In the genomic region with DNA sequence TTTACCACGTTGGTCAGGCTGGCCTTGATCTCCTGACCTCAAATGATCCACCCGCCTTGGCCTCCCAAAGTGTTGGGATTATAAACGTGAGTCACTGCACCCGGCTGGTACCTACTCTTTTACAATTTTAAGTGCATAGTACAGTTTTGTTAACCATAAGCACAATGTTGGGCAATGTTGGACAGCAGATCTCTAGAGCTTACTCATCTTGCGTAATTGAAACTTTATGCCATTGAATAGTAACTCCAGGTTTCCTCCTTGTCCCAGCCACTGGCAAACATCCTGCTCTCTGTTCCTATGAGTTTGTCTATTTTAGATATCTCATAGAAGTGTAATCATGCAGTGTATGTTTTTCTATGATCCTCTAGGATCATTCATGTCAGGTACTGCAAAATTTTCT, we compare ENCODE assay signal across 1 cellular context.
TF ChIP-seq lines count a peak whose summit lies in the region.

No MANE protein-coding gene starts in this region.

TF ChIP-seq in HepG2, 621 proteins besides CTCF, POLR2A, EP300 and RAD21 (continued from another document and continues in another):
- TF ChIP-seq MBD4 (IDR thresholded peaks at IDR 0.05; ENCODE audit: borderline replicate concordance, low read length) (no peak), SMARCE1 (IDR thresholded peaks at IDR 0.05; ENCODE audit: borderline replicate concordance) (no peak), KMT2A (CRISPR knock-in tag; IDR thresholded peaks at IDR 0.05) (peak; percentile 42; the same call in 1 of the 2 replicates), ZBTB1 (CRISPR knock-in tag; IDR thresholded peaks at IDR 0.05; ENCODE audit: borderline replicate concordance) (no peak), ZNF891 (CRISPR knock-in tag; IDR thresholded peaks at IDR 0.05) (no peak), PLRG1 (conservative IDR thresholded peaks at IDR 0.05) (no peak), ZNF343 (CRISPR knock-in tag; IDR thresholded peaks at IDR 0.05) (no peak), ZNF598 (CRISPR knock-in tag; IDR thresholded peaks at IDR 0.05; ENCODE audit: borderline replicate concordance) (no peak), YEATS4 (CRISPR knock-in tag; IDR thresholded peaks at IDR 0.05; ENCODE audit: borderline replicate concordance) (peak; percentile 55; the same call in 1 of the 2 replicates), ZEB1 (IDR thresholded peaks at IDR 0.05; ENCODE audit: insufficient replicate concordance, low read depth) (peak; percentile 54), ATF1 (CRISPR knock-in tag; IDR thresholded peaks at IDR 0.05) (no peak), KAT7 (CRISPR knock-in tag; IDR thresholded peaks at IDR 0.05; ENCODE audit: borderline replicate concordance) (peak; percentile 83; the same call in 1 of the 2 replicates), NFE2 (CRISPR knock-in tag; IDR thresholded peaks at IDR 0.05) (no peak), ETV5 (CRISPR knock-in tag; IDR thresholded peaks at IDR 0.05; ENCODE audit: borderline replicate concordance) (peak; percentile 82; the same call in 1 of the 2 replicates), AKAP8 (CRISPR knock-in tag; IDR thresholded peaks at IDR 0.05) (no peak), PAWR (CRISPR knock-in tag; IDR thresholded peaks at IDR 0.05; ENCODE audit: borderline replicate concordance) (no peak), ZNF282 (IDR thresholded peaks at IDR 0.05; ENCODE audit: partially characterized antibody) (no peak), SNAPC2 (CRISPR knock-in tag; IDR thresholded peaks at IDR 0.05) (0 out of 2 replicates have a peak, but pooled peaks have one; percentile 51), ZNF549 (CRISPR knock-in tag; IDR thresholded peaks at IDR 0.05) (no peak), ZNF75D (CRISPR knock-in tag; IDR thresholded peaks at IDR 0.05; ENCODE audit: borderline replicate concordance) (no peak), ZNF577 (CRISPR knock-in tag; IDR thresholded peaks at IDR 0.05; ENCODE audit: borderline replicate concordance, low read depth) (no peak), SNAI1 (CRISPR knock-in tag; IDR thresholded peaks at IDR 0.05; ENCODE audit: borderline replicate concordance) (peak; percentile 44; the same call in 1 of the 2 replicates), ERF (CRISPR knock-in tag; IDR thresholded peaks at IDR 0.05) (peak; percentile 68; the same call in 1 of the 2 replicates), YEATS2 (CRISPR knock-in tag; IDR thresholded peaks at IDR 0.05; ENCODE audit: borderline replicate concordance) (peak; percentile 35; the same call in 1 of the 2 replicates), ZNF296 (CRISPR knock-in tag; conservative IDR thresholded peaks at IDR 0.05) (no peak), MTF2 (CRISPR knock-in tag; IDR thresholded peaks at IDR 0.05; ENCODE audit: borderline replicate concordance) (no peak), JARID2 (CRISPR knock-in tag; IDR thresholded peaks at IDR 0.05; ENCODE audit: insufficient replicate concordance) (no peak), ZNF703 (CRISPR knock-in tag; IDR thresholded peaks at IDR 0.05; ENCODE audit: borderline replicate concordance) (no peak), ZNF607 (CRISPR knock-in tag; IDR thresholded peaks at IDR 0.05; ENCODE audit: borderline replicate concordance) (no peak), ZSCAN29 (CRISPR knock-in tag; conservative IDR thresholded peaks at IDR 0.05) (no peak), ZNF224 (CRISPR knock-in tag; IDR thresholded peaks at IDR 0.05) (no peak), ZNF234 (CRISPR knock-in tag; conservative IDR thresholded peaks at IDR 0.05) (no peak), CREB1 (IDR thresholded peaks at IDR 0.05) (peak; percentile 26; the same call in 1 of the 2 replicates), CREB1 (CRISPR knock-in tag; IDR thresholded peaks at IDR 0.05) (peak; percentile 69), ZBTB7B (CRISPR knock-in tag; IDR thresholded peaks at IDR 0.05) (0 out of 2 replicates have a peak, but pooled peaks have one; percentile 26)
- TF ChIP-seq, protein P1, sequence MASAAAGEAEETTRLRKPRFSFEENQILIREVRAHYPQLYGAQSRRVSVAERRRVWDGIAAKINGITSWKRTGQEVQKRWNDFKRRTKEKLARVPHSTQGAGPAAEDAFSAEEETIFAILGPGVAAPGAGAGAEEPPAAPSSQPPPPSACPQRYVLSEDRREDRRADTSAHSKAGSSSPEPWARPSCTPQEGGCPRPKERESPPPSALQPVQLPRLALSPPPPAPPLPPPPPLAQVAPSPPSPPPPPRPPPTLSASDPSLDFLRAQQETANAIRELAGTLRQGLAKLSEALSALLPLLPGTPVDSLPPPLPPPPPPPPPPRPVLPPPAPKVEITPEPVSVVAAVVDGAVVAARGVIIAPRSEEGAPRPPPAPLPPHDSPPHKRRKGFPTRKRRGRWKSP (CRISPR knock-in tag; IDR thresholded peaks at IDR 0.05): peak; percentile 67; the same call in 1 of the 2 replicates
- TF ChIP-seq, protein P2, sequence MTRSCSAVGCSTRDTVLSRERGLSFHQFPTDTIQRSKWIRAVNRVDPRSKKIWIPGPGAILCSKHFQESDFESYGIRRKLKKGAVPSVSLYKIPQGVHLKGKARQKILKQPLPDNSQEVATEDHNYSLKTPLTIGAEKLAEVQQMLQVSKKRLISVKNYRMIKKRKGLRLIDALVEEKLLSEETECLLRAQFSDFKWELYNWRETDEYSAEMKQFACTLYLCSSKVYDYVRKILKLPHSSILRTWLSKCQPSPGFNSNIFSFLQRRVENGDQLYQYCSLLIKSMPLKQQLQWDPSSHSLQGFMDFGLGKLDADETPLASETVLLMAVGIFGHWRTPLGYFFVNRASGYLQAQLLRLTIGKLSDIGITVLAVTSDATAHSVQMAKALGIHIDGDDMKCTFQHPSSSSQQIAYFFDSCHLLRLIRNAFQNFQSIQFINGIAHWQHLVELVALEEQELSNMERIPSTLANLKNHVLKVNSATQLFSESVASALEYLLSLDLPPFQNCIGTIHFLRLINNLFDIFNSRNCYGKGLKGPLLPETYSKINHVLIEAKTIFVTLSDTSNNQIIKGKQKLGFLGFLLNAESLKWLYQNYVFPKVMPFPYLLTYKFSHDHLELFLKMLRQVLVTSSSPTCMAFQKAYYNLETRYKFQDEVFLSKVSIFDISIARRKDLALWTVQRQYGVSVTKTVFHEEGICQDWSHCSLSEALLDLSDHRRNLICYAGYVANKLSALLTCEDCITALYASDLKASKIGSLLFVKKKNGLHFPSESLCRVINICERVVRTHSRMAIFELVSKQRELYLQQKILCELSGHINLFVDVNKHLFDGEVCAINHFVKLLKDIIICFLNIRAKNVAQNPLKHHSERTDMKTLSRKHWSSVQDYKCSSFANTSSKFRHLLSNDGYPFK (CRISPR knock-in tag; IDR thresholded peaks at IDR 0.05; ENCODE audit: borderline replicate concordance): no peak
- TF ChIP-seq, protein P3, sequence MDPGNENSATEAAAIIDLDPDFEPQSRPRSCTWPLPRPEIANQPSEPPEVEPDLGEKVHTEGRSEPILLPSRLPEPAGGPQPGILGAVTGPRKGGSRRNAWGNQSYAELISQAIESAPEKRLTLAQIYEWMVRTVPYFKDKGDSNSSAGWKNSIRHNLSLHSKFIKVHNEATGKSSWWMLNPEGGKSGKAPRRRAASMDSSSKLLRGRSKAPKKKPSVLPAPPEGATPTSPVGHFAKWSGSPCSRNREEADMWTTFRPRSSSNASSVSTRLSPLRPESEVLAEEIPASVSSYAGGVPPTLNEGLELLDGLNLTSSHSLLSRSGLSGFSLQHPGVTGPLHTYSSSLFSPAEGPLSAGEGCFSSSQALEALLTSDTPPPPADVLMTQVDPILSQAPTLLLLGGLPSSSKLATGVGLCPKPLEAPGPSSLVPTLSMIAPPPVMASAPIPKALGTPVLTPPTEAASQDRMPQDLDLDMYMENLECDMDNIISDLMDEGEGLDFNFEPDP (CRISPR knock-in tag; conservative IDR thresholded peaks at IDR 0.05): no peak
- TF ChIP-seq, protein P4, sequence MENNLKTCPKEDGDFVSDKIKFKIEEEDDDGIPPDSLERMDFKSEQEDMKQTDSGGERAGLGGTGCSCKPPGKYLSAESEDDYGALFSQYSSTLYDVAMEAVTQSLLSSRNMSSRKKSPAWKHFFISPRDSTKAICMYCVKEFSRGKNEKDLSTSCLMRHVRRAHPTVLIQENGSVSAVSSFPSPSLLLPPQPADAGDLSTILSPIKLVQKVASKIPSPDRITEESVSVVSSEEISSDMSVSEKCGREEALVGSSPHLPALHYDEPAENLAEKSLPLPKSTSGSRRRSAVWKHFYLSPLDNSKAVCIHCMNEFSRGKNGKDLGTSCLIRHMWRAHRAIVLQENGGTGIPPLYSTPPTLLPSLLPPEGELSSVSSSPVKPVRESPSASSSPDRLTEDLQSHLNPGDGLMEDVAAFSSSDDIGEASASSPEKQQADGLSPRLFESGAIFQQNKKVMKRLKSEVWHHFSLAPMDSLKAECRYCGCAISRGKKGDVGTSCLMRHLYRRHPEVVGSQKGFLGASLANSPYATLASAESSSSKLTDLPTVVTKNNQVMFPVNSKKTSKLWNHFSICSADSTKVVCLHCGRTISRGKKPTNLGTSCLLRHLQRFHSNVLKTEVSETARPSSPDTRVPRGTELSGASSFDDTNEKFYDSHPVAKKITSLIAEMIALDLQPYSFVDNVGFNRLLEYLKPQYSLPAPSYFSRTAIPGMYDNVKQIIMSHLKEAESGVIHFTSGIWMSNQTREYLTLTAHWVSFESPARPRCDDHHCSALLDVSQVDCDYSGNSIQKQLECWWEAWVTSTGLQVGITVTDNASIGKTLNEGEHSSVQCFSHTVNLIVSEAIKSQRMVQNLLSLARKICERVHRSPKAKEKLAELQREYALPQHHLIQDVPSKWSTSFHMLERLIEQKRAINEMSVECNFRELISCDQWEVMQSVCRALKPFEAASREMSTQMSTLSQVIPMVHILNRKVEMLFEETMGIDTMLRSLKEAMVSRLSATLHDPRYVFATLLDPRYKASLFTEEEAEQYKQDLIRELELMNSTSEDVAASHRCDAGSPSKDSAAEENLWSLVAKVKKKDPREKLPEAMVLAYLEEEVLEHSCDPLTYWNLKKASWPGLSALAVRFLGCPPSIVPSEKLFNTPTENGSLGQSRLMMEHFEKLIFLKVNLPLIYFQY (CRISPR knock-in tag; IDR thresholded peaks at IDR 0.05; ENCODE audit: borderline replicate concordance): peak; percentile 22; the same call in 1 of the 2 replicates
- TF ChIP-seq, protein P5, sequence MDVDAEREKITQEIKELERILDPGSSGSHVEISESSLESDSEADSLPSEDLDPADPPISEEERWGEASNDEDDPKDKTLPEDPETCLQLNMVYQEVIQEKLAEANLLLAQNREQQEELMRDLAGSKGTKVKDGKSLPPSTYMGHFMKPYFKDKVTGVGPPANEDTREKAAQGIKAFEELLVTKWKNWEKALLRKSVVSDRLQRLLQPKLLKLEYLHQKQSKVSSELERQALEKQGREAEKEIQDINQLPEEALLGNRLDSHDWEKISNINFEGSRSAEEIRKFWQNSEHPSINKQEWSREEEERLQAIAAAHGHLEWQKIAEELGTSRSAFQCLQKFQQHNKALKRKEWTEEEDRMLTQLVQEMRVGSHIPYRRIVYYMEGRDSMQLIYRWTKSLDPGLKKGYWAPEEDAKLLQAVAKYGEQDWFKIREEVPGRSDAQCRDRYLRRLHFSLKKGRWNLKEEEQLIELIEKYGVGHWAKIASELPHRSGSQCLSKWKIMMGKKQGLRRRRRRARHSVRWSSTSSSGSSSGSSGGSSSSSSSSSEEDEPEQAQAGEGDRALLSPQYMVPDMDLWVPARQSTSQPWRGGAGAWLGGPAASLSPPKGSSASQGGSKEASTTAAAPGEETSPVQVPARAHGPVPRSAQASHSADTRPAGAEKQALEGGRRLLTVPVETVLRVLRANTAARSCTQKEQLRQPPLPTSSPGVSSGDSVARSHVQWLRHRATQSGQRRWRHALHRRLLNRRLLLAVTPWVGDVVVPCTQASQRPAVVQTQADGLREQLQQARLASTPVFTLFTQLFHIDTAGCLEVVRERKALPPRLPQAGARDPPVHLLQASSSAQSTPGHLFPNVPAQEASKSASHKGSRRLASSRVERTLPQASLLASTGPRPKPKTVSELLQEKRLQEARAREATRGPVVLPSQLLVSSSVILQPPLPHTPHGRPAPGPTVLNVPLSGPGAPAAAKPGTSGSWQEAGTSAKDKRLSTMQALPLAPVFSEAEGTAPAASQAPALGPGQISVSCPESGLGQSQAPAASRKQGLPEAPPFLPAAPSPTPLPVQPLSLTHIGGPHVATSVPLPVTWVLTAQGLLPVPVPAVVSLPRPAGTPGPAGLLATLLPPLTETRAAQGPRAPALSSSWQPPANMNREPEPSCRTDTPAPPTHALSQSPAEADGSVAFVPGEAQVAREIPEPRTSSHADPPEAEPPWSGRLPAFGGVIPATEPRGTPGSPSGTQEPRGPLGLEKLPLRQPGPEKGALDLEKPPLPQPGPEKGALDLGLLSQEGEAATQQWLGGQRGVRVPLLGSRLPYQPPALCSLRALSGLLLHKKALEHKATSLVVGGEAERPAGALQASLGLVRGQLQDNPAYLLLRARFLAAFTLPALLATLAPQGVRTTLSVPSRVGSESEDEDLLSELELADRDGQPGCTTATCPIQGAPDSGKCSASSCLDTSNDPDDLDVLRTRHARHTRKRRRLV (CRISPR knock-in tag; IDR thresholded peaks at IDR 0.05): no peak
- TF ChIP-seq, protein P6, sequence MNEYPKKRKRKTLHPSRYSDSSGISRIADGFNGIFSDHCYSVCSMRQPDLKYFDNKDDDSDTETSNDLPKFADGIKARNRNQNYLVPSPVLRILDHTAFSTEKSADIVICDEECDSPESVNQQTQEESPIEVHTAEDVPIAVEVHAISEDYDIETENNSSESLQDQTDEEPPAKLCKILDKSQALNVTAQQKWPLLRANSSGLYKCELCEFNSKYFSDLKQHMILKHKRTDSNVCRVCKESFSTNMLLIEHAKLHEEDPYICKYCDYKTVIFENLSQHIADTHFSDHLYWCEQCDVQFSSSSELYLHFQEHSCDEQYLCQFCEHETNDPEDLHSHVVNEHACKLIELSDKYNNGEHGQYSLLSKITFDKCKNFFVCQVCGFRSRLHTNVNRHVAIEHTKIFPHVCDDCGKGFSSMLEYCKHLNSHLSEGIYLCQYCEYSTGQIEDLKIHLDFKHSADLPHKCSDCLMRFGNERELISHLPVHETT (CRISPR knock-in tag; conservative IDR thresholded peaks at IDR 0.05): no peak
- TF ChIP-seq, protein P7, sequence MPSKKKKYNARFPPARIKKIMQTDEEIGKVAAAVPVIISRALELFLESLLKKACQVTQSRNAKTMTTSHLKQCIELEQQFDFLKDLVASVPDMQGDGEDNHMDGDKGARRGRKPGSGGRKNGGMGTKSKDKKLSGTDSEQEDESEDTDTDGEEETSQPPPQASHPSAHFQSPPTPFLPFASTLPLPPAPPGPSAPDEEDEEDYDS (CRISPR knock-in tag; IDR thresholded peaks at IDR 0.05): no peak
- TF ChIP-seq, protein P8, sequence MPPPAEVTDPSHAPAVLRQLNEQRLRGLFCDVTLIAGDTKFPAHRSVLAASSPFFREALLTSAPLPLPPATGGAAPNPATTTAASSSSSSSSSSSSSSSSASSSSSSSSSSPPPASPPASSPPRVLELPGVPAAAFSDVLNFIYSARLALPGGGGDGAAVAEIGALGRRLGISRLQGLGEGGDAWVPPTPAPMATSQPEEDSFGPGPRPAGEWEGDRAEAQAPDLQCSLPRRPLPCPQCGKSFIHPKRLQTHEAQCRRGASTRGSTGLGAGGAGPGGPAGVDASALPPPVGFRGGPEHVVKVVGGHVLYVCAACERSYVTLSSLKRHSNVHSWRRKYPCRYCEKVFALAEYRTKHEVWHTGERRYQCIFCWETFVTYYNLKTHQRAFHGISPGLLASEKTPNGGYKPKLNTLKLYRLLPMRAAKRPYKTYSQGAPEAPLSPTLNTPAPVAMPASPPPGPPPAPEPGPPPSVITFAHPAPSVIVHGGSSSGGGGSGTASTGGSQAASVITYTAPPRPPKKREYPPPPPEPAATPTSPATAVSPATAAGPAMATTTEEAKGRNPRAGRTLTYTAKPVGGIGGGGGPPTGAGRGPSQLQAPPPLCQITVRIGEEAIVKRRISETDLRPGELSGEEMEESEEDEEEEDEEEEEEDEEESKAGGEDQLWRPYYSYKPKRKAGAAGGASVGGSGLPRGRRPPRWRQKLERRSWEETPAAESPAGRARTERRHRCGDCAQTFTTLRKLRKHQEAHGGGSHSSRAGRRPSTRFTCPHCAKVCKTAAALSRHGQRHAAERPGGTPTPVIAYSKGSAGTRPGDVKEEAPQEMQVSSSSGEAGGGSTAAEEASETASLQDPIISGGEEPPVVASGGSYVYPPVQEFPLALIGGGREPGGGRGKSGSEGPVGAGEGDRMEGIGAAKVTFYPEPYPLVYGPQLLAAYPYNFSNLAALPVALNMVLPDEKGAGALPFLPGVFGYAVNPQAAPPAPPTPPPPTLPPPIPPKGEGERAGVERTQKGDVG (CRISPR knock-in tag; IDR thresholded peaks at IDR 0.05; ENCODE audit: borderline replicate concordance): no peak
